In the genomic region with DNA sequence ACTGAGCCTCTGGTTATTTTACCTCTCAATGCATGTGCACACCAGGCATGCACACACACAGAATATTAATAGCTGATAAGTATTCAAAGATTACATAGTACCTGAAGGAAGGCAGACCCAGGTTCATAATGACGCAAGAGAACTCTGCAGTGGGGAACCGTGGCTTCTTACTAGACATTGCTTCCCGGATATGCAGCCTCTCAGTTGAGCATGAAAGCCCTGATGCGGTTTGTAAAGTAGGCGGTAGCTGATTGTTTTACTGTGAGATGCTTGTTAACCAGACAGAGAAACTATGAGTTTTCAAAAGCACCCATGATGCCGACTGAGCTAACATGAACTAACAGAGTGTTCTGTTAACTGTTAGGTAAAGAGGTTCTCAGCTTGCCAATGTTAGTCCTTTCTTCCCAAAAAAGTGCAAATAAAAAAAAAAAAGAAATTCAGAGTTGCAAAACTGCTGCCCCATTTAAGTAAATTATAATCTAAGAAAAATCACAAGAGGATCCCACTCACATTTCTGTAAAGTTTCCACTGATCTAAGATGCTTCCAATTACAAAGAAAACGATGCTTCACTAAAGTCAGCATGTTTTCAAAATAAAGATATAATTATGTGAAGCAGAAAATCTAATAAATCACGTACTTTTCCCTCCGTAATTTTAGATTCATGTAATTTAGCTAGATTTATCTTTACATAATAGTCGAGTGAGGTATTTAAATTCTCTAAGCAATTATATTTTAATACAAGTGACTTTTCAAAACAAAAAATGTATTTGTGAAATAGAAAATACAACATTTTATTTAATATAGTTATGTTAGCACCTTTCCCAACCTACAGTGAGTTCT, we compare ENCODE assay signal across 10 cellular contexts. TPM values are rescaled to one million over a fixed set of nuclear protein-coding genes. Genes with fewer than 3 reads are reported as not detected.
DNase-seq lines count a peak whose midpoint lies in the region; ATAC-seq and TF ChIP-seq lines count a peak whose summit lies in the region.
"Had no signal": no experiment of that assay in that cellular context is flagged by ENCODE, and none has a peak within 500 bp of the region (broad histone marks: within the 10 kb centered on the region; RNA-seq: fewer than 3 reads in every experiment).

No MANE protein-coding gene starts in this region.

- H3K4me3 ChIP-seq in heart right ventricle (peak overlapping the region; percentile 62 to 86 (median 74)), right lobe of liver (peak overlapping the region; percentile 40 to 54 (median 44))

- no peak for TF ChIP-seq POLR2A in right lobe of liver (IDR thresholded peaks at IDR 0.05)

- H3K9me3 ChIP-seq in heart right ventricle (no peaks in the 10 kb centered on the region), right lobe of liver (no peaks in the 10 kb centered on the region)

- H3K27me3 ChIP-seq in heart right ventricle (peaks cover 0 to 91% (median 62%) of the 10 kb centered on the region in 7 donors), right lobe of liver (peaks cover 22 to 30% of the 10 kb centered on the region in 2 donors)

- no peak overlapping the region for H3K27ac Mint-ChIP-seq in type B pancreatic cell

- H3K27ac ChIP-seq in heart right ventricle: peak overlapping the region in 9 of 10 donors; percentile 85 to 98 (median 92)
- H3K27ac ChIP-seq in right lobe of liver: peak overlapping the region in 1 of 3 donors; percentile 14

- TF ChIP-seq CTCF in heart right ventricle (IDR thresholded peaks at IDR 0.05): no peak
- no peak for TF ChIP-seq CTCF in right lobe of liver (IDR thresholded peaks at IDR 0.05)
- no peak for TF ChIP-seq CTCF in type B pancreatic cell (conservative IDR thresholded peaks at IDR 0.05)

- no peaks in the 10 kb centered on the region for H3K9me3 Mint-ChIP-seq in activated T-cell treated with anti-CD3 and anti-CD28 coated beads, Interleukin-2, amount 50 U/mL, for 4 hours
- H3K9me3 Mint-ChIP-seq in type B pancreatic cell: no peaks in the 10 kb centered on the region
- H3K9me3 Mint-ChIP-seq: CD8-positive, alpha-beta memory T cell; central memory CD8-positive, alpha-beta T cell had no signal

- H3K36me3 ChIP-seq in heart right ventricle (peaks cover 0 to 9% (median 0%) of the 10 kb centered on the region in 9 donors), right lobe of liver (no peaks in the 10 kb centered on the region)

- H3K36me3 Mint-ChIP-seq in activated T-cell treated with anti-CD3 and anti-CD28 coated beads, Interleukin-2, amount 50 U/mL, for 4 hours (ENCODE audit: insufficient read depth): no peaks in the 10 kb centered on the region
- no peaks in the 10 kb centered on the region for H3K36me3 Mint-ChIP-seq in type B pancreatic cell
- H3K36me3 Mint-ChIP-seq: CD8-positive, alpha-beta memory T cell had no signal

- H3K4me3 Mint-ChIP-seq in activated T-cell treated with anti-CD3 and anti-CD28 coated beads, Interleukin-2, amount 50 U/mL, for 4 hours: peak overlapping the region; percentile 66
- H3K4me3 Mint-ChIP-seq in type B pancreatic cell: peak overlapping the region; percentile 80
- H3K4me3 Mint-ChIP-seq: central memory CD8-positive, alpha-beta T cell had no signal

- H3K27me3 Mint-ChIP-seq in activated T-cell treated with anti-CD3 and anti-CD28 coated beads, Interleukin-2, amount 50 U/mL, for 4 hours (ENCODE audit: low read depth): peaks cover 62% of the 10 kb centered on the region
- peaks cover 91% of the 10 kb centered on the region for H3K27me3 Mint-ChIP-seq in type B pancreatic cell

- no peak for ATAC-seq in heart right ventricle
- no peak for ATAC-seq in left cardiac atrium
- ATAC-seq in activated T-cell treated with anti-CD3 and anti-CD28 coated beads, Interleukin-2, amount 50 U/mL, for 4 hours: peak; percentile 78 to 82
- ATAC-seq in right lobe of liver: no peak
- ATAC-seq in HG03175 (IDR thresholded peaks at IDR 0.05; ENCODE audit: unreplicated experiment): no peak
- no peak for ATAC-seq in GM19023 (IDR thresholded peaks at IDR 0.05; ENCODE audit: unreplicated experiment)

- 45 to 47% methylated on average over 10 of the region's 10 CpGs for WGBS in heart right ventricle, 2 donors
- 31% methylated on average over 10 of the region's 10 CpGs for WGBS in right lobe of liver (ENCODE audit: insufficient coverage, low coverage, low lambda C conversion rate, missing lambda C conversion rate)

- DNase-seq in heart right ventricle (no peak), left cardiac atrium (no peak), right lobe of liver (no peak), type B pancreatic cell (ENCODE audit: extremely low spot score, unreplicated experiment) (no peak), posterior vena cava (ENCODE audit: low spot score) (no peak)
- DNase-seq in activated T-cell treated with anti-CD3 and anti-CD28 coated beads, Interleukin-2, amount 50 U/mL, for 4 hours: peak; percentile 30

- H3K4me1 ChIP-seq in heart right ventricle: peaks cover 0 to 83% (median 38%) of the 10 kb centered on the region in 9 donors
- H3K4me1 ChIP-seq in right lobe of liver: peaks cover 0 to 17% (median 0%) of the 10 kb centered on the region in 4 donors

- intact Hi-C loops in heart right ventricle (cut with DNase I): loop anchor here in 7 of 10 donors (5.0 to 10.0 kb wide), 6 partner anchors 40 to 168 kb away; no protein-coding TSS in a partner anchor
- intact Hi-C loops in left cardiac atrium (cut with DNase I): no loop called here
- intact Hi-C loops in right lobe of liver (cut with DNase I): no loop called here
- intact Hi-C loops in posterior vena cava (cut with DNase I): no loop called here

- H3K4me1 Mint-ChIP-seq in activated T-cell treated with anti-CD3 and anti-CD28 coated beads, Interleukin-2, amount 50 U/mL, for 4 hours (ENCODE audit: low read depth): peaks cover 4% of the 10 kb centered on the region
- H3K4me1 Mint-ChIP-seq in type B pancreatic cell (ENCODE audit: unreplicated experiment): no peaks in the 10 kb centered on the region
- H3K4me1 Mint-ChIP-seq: central memory CD8-positive, alpha-beta T cell had no signal

RNA-seq across cellular contexts. Expression of a gene that starts 2.2 kb away (rescaled TPM):
- 10 to 100 TPM; 34.9 to 76.3 (median 47.2) TPM for total RNA-seq in heart right ventricle
- polyA plus RNA-seq in heart right ventricle: 10 to 100 TPM; 15.2 to 22.9 TPM
- total RNA-seq in left cardiac atrium: 10 to 100 TPM; 38.7 to 49.5 TPM
- 10 to 100 TPM; 14.7 to 29.0 (median 18.8) TPM for total RNA-seq in activated T-cell treated with anti-CD3 and anti-CD28 coated beads, Interleukin-2, amount 50 U/mL, for 4 hours
- 10 to 100 TPM; 10.6 to 66.4 (median 20.5) TPM for total RNA-seq in right lobe of liver
- total RNA-seq in type B pancreatic cell (ENCODE audit: low replicate concordance): 0.79 and 1.3 TPM in 2 replicates
- 10 to 100 TPM; 32.0 to 32.7 TPM for total RNA-seq in posterior vena cava
- polyA plus RNA-seq: CD8-positive, alpha-beta memory T cell had no signal

Comparison
In these comparisons a context has a peak if more than half of its experiments do, and no peak if none do; other contexts are left out.
1. intact Hi-C loops: an anchor here in heart right ventricle (5.0 to 10.0 kb wide); none called in left cardiac atrium, right lobe of liver and posterior vena cava.
2. ATAC-seq: peak in activated T-cell treated with anti-CD3 and anti-CD28 coated beads, Interleukin-2, amount 50 U/mL, for 4 hours (2 of 2); none in heart right ventricle (0 of 8), left cardiac atrium (0 of 2), right lobe of liver (0 of 4), HG03175 (single experiment) and GM19023 (single experiment).